1 cellular context compared by ENCODE assay signal in the genomic region with DNA sequence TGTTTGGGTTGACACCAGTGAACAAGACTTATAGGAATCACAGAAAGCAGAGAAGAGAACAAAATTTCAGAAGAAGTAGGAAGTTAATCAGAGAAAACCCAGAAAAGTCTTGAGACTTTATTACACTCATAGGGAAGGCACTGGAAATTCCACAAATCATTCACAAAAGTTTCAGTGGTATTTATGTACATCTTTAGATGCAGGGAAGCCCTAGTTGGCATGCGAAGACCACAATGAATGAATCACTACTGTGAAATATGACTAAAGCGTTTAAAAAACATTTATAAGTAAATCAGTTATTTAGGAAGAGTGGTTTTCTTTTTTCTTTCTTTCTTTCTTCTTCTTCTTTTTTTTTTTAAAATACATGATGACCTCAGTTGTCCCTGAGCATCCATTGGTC.
TF ChIP-seq lines count a peak whose summit lies in the region.

No MANE protein-coding gene starts in this region.

TF ChIP-seq in GM12878, 131 proteins besides CTCF, POLR2A, EP300 and RAD21 (continued from another document):
- TF ChIP-seq CREM (IDR thresholded peaks at IDR 0.05; ENCODE audit: low read depth): no peak
- TF ChIP-seq RUNX3 (IDR thresholded peaks at IDR 0.05; ENCODE audit: low read length): peak; percentile 62; the same call in 1 of the 2 replicates
- TF ChIP-seq SMC3 (IDR thresholded peaks at IDR 0.05; ENCODE audit: borderline replicate concordance, low read length): no peak
- TF ChIP-seq MYB (IDR thresholded peaks at IDR 0.05; ENCODE audit: borderline replicate concordance, low read depth, low read length): no peak
- TF ChIP-seq JUNB (IDR thresholded peaks at IDR 0.05): no peak
- no peak for TF ChIP-seq TCF12 (IDR thresholded peaks at IDR 0.05; ENCODE audit: low read depth, low read length)
- TF ChIP-seq DPF2 (IDR thresholded peaks at IDR 0.05): no peak
- TF ChIP-seq NFIC (IDR thresholded peaks at IDR 0.05; ENCODE audit: low read depth, low read length): peak; percentile 41; the same call in 1 of the 2 replicates
